In the genomic region with DNA sequence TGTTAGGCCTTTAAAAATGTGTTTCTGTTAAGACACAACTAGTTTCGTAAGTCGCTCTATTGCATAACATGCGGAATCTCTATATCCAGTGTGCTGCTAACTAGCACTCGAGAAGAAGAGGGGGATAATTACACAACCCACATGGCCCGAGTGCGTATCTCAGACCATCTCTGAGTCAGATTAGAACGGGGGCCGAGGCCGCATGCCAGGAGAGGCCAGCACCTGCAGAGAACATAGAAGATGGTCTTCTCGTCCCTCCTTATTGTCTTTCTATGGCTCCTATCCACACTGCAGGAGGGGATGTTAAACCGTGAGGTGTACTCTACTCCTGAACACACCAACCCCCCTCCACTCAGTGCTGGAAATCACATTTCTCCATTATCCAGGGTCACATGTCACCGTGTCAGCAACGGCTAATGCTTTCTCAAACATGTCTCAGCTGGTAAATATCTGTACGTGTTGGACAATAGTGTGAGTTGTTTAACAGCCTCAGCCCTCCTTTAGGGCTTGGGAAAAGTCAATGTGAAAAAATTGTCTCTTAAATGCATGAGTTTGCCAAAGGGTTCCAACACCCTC, we compare ENCODE assay signal across 8 cellular contexts. TPM values are rescaled to one million over a fixed set of nuclear protein-coding genes. Genes with fewer than 3 reads are reported as not detected.
DNase-seq lines count a peak whose midpoint lies in the region; ATAC-seq and TF ChIP-seq lines count a peak whose summit lies in the region.

No MANE protein-coding gene starts in this region.

- no peak for TF ChIP-seq POLR2A in stomach (IDR thresholded peaks at IDR 0.05)

- intact Hi-C loops in activated CD4-positive, alpha-beta T cell treated with anti-CD3 and anti-CD28 coated beads for 36 hours (cut with DNase I, micrococcal nuclease), result no loop called here
- intact Hi-C loops in stomach (cut with DNase I; ENCODE audit: low total_unique reads), result no loop called here

- peaks cover 24% of the 10 kb centered on the region for H3K36me3 Mint-ChIP-seq in activated CD4-positive, alpha-beta T cell treated with anti-CD3 and anti-CD28 coated beads for 36 hours (ENCODE audit: low read depth)
- peaks cover 20% of the 10 kb centered on the region for H3K36me3 Mint-ChIP-seq in activated CD8-positive, alpha-beta memory T cell treated with anti-CD3 and anti-CD28 coated beads, Interleukin-2, amount 10 ng/mL, durations not matched to agents 7 days and 5 days

- CTCF ChIA-PET in activated CD4-positive, alpha-beta T cell treated with anti-CD3 and anti-CD28 coated beads for 36 hours (lab: Charles Lee), result interaction anchor here (1.0 to 2.2 kb wide), 2 partner anchors 10 to 12 kb away, joined by 5 to 14 read pairs; no protein-coding TSS in a partner anchor
- CTCF ChIA-PET in activated CD8-positive, alpha-beta memory T cell treated with anti-CD3 and anti-CD28 coated beads, Interleukin-2, amount 10 ng/mL, durations not matched to agents 7 days and 5 days (lab: Charles Lee), result interaction anchor here (1.0 to 2.1 kb wide), 3 partner anchors 11 to 38 kb away, joined by 4 to 6 read pairs (median 4); no protein-coding TSS in a partner anchor

- TF ChIP-seq EP300 in stomach (IDR thresholded peaks at IDR 0.05), result no peak

- H3K27me3 ChIP-seq in stomach, result no peaks in the 10 kb centered on the region

- H3K9me3 ChIP-seq in stomach, result no peaks in the 10 kb centered on the region

- no peak for DNase-seq in activated CD4-positive, alpha-beta T cell treated with anti-CD3 and anti-CD28 coated beads for 36 hours
- no peak for DNase-seq in activated CD4-positive, alpha-beta T cell treated with anti-CD3 and anti-CD28 coated beads for 48 hours
- DNase-seq in RPMI7951 (ENCODE audit: low read depth), result peak; percentile 34
- peak; percentile 17 for DNase-seq in fibroblast of the aortic adventitia (ENCODE audit: low read depth)
- DNase-seq in stomach, result no peak
- no peak for DNase-seq in HCEC 1CT
- DNase-seq in activated CD8-positive, alpha-beta memory T cell treated with anti-CD3 and anti-CD28 coated beads, Interleukin-2, amount 10 ng/mL, durations not matched to agents 7 days and 5 days, result no peak
- no peak for DNase-seq in Ammon's horn (ENCODE audit: low spot score)

- no peaks in the 10 kb centered on the region for H3K27me3 Mint-ChIP-seq in activated CD4-positive, alpha-beta T cell treated with anti-CD3 and anti-CD28 coated beads for 36 hours
- H3K27me3 Mint-ChIP-seq in activated CD8-positive, alpha-beta memory T cell treated with anti-CD3 and anti-CD28 coated beads, Interleukin-2, amount 10 ng/mL, durations not matched to agents 7 days and 5 days, result no peaks in the 10 kb centered on the region

- TF ChIP-seq CTCF in fibroblast of the aortic adventitia (IDR thresholded peaks at IDR 0.05; ENCODE audit: insufficient read depth, low read length) (no peak), stomach (IDR thresholded peaks at IDR 0.05) (no peak)

- H3K4me3 Mint-ChIP-seq in activated CD4-positive, alpha-beta T cell treated with anti-CD3 and anti-CD28 coated beads for 36 hours, result no peak overlapping the region
- H3K4me3 Mint-ChIP-seq in activated CD8-positive, alpha-beta memory T cell treated with anti-CD3 and anti-CD28 coated beads, Interleukin-2, amount 10 ng/mL, durations not matched to agents 7 days and 5 days, result no peak overlapping the region

- WGBS in stomach, 5 donors, result 36 to 66% (median 47%) methylated on average over 14 of the region's 14 CpGs

- ATAC-seq in activated CD4-positive, alpha-beta T cell treated with anti-CD3 and anti-CD28 coated beads for 36 hours, result no peak
- ATAC-seq in activated CD8-positive, alpha-beta memory T cell treated with anti-CD3 and anti-CD28 coated beads, Interleukin-2, amount 10 ng/mL, durations not matched to agents 7 days and 5 days, result no peak

- H3K4me1 Mint-ChIP-seq in activated CD4-positive, alpha-beta T cell treated with anti-CD3 and anti-CD28 coated beads for 36 hours, result peaks cover 74% of the 10 kb centered on the region
- peaks cover 73% of the 10 kb centered on the region for H3K4me1 Mint-ChIP-seq in activated CD8-positive, alpha-beta memory T cell treated with anti-CD3 and anti-CD28 coated beads, Interleukin-2, amount 10 ng/mL, durations not matched to agents 7 days and 5 days

- POLR2A ChIA-PET in activated CD4-positive, alpha-beta T cell treated with anti-CD3 and anti-CD28 coated beads for 36 hours (lab: Charles Lee), result interaction anchor here (0.6 kb wide), 2 partner anchors 10 to 47 kb away, joined by 4 to 5 read pairs; no protein-coding TSS in a partner anchor

- peak overlapping the region; percentile 36 to 75 (median 49) for H3K27ac ChIP-seq in stomach

- H3K9me3 Mint-ChIP-seq in activated CD4-positive, alpha-beta T cell treated with anti-CD3 and anti-CD28 coated beads for 36 hours (ENCODE audit: low read depth), result no peaks in the 10 kb centered on the region
- no peaks in the 10 kb centered on the region for H3K9me3 Mint-ChIP-seq in activated CD8-positive, alpha-beta memory T cell treated with anti-CD3 and anti-CD28 coated beads, Interleukin-2, amount 10 ng/mL, durations not matched to agents 7 days and 5 days (ENCODE audit: low read depth)

- peaks cover 0 to 20% (median 10%) of the 10 kb centered on the region in 4 donors for H3K36me3 ChIP-seq in stomach

- peaks cover 6 to 50% (median 34%) of the 10 kb centered on the region in 4 donors for H3K4me1 ChIP-seq in stomach

- peak overlapping the region; percentile 1 for H3K27ac Mint-ChIP-seq in activated CD4-positive, alpha-beta T cell treated with anti-CD3 and anti-CD28 coated beads for 36 hours
- H3K27ac Mint-ChIP-seq in activated CD8-positive, alpha-beta memory T cell treated with anti-CD3 and anti-CD28 coated beads, Interleukin-2, amount 10 ng/mL, durations not matched to agents 7 days and 5 days, result no peak overlapping the region

- no peak overlapping the region for H3K4me3 ChIP-seq in fibroblast of the aortic adventitia (ENCODE audit: low read depth, low read length)
- no peak overlapping the region for H3K4me3 ChIP-seq in stomach

RNA-seq across cellular contexts. Expression of a gene that starts 56.3 kb away (rescaled TPM):
- 10 to 100 TPM; 73.7 to 82.8 TPM for total RNA-seq in activated CD4-positive, alpha-beta T cell treated with anti-CD3 and anti-CD28 coated beads for 36 hours
- 0.10 and 0.12 TPM in 2 replicates for total RNA-seq in RPMI7951 (2014; rRNA removed; shearing (Covaris generic))
- total RNA-seq in fibroblast of the aortic adventitia (ENCODE audit: low replicate concordance) (under 0.01 TPM in 1 of 2 replicates, not detected in the other), stomach (10 to 100 TPM; 19.3 to 66.9 (median 41.5) TPM)
- 10 to 100 TPM; 10.5 to 13.0 (median 12.4) TPM for polyA plus RNA-seq in stomach
- total RNA-seq in activated CD8-positive, alpha-beta memory T cell treated with anti-CD3 and anti-CD28 coated beads, Interleukin-2, amount 10 ng/mL, durations not matched to agents 7 days and 5 days, result 100 to 1,000 TPM; 151 to 214 TPM

Comparison
In these comparisons a context has a peak if more than half of its experiments do, and no peak if none do; other contexts are left out.
1. DNase-seq: peak in RPMI7951 (single experiment) and fibroblast of the aortic adventitia (single experiment); none in activated CD4-positive, alpha-beta T cell treated with anti-CD3 and anti-CD28 coated beads for 36 hours (single experiment), activated CD4-positive, alpha-beta T cell treated with anti-CD3 and anti-CD28 coated beads for 48 hours (single experiment), stomach (single experiment), HCEC 1CT (single experiment), activated CD8-positive, alpha-beta memory T cell treated with anti-CD3 and anti-CD28 coated beads, Interleukin-2, amount 10 ng/mL, durations not matched to agents 7 days and 5 days (single experiment) and Ammon's horn (single experiment).
2. RNA of a gene that starts 56.3 kb away (total RNA-seq): 151 to 214 TPM in activated CD8-positive, alpha-beta memory T cell treated with anti-CD3 and anti-CD28 coated beads, Interleukin-2, amount 10 ng/mL, durations not matched to agents 7 days and 5 days, 73.7 to 82.8 TPM in activated CD4-positive, alpha-beta T cell treated with anti-CD3 and anti-CD28 coated beads for 36 hours and 19.3 to 66.9 TPM in stomach; 0.10 to 0.12 TPM in RPMI7951 and under 0.01 TPM in fibroblast of the aortic adventitia; every median in the first group is over 10 times any median in the second.